ENCODE assay signal across 8 cellular contexts in genomic region chr1:28913786-28914227, GRCh38. TPM values are rescaled to one million over a fixed set of nuclear protein-coding genes. Genes with fewer than 3 reads are reported as not detected.
DNase-seq lines count a peak whose midpoint lies in the region; ATAC-seq and TF ChIP-seq lines count a peak whose summit lies in the region.

No MANE protein-coding gene starts in this region.

- no peaks in the 10 kb centered on the region for H3K9me3 Mint-ChIP-seq in central memory CD8-positive, alpha-beta T cell
- no peaks in the 10 kb centered on the region for H3K9me3 Mint-ChIP-seq in naive thymus-derived CD8-positive, alpha-beta T cell

- ATAC-seq in central memory CD8-positive, alpha-beta T cell (replicated peaks; ENCODE audit: extremely low read depth, poor library complexity, severe bottlenecking) = no peak
- peak in 1 of 2 donors; percentile 1 for ATAC-seq in naive thymus-derived CD8-positive, alpha-beta T cell

- H3K27me3 ChIP-seq in BE2C (no peaks in the 10 kb centered on the region), HUES64 (ENCODE audit: insufficient read depth, low read length) (no peaks in the 10 kb centered on the region)

- no peaks in the 10 kb centered on the region for H3K27me3 Mint-ChIP-seq in central memory CD8-positive, alpha-beta T cell
- no peaks in the 10 kb centered on the region for H3K27me3 Mint-ChIP-seq in naive thymus-derived CD8-positive, alpha-beta T cell

- no peak for TF ChIP-seq CTCF in BE2C (IDR thresholded peaks at IDR 0.05; ENCODE audit: low read depth, low read length)

- no peaks in the 10 kb centered on the region for H3K36me3 ChIP-seq in BE2C
- H3K36me3 ChIP-seq in HUES64 (ENCODE audit: insufficient read depth, low read length) = no peaks in the 10 kb centered on the region

- POLR2A ChIA-PET in naive thymus-derived CD8-positive, alpha-beta T cell (lab: Charles Lee) = interaction anchor here (0.6 to 4.7 kb wide), 22 partner anchors 11 to 544 kb away, joined by 3 to 61 read pairs (median 5); partner anchors contain the start of genes PHACTR4, SRSF4 and TAF12

- H3K4me1 Mint-ChIP-seq in central memory CD8-positive, alpha-beta T cell = peaks cover 42% of the 10 kb centered on the region
- peaks cover 25 to 45% (median 40%) of the 10 kb centered on the region in 4 donors for H3K4me1 Mint-ChIP-seq in naive thymus-derived CD8-positive, alpha-beta T cell

- DNase-seq in BE2C (no peak), DMS53 treated with DMSO at 0.1 percent for 48 hours (lab: John Stamatoyannopoulos, UW; ENCODE audit: unreplicated experiment) (no peak), NCI-H1694 (lab: John Stamatoyannopoulos, UW) (no peak), HuH-7.5 (ENCODE audit: low spot score) (no peak)
- DNase-seq in central memory CD8-positive, alpha-beta T cell (ENCODE audit: low spot score in 2 of 2) = no peak
- DNase-seq in naive thymus-derived CD8-positive, alpha-beta T cell = no peak
- DNase-seq in effector CD4-positive, alpha-beta T cell = no peak

- H3K27ac Mint-ChIP-seq in central memory CD8-positive, alpha-beta T cell (ENCODE audit: low read depth) = peak overlapping the region; percentile 83
- H3K27ac Mint-ChIP-seq in naive thymus-derived CD8-positive, alpha-beta T cell = peak overlapping the region; percentile 86 to 96 (median 93)

- peak overlapping the region; percentile 23; the same call in 1 of the 2 replicates for H3K27ac ChIP-seq in HUES64 (ENCODE audit: low read depth, low read length)

- H3K36me3 Mint-ChIP-seq in central memory CD8-positive, alpha-beta T cell (ENCODE audit: insufficient read depth) = peaks cover 9% of the 10 kb centered on the region
- H3K36me3 Mint-ChIP-seq in naive thymus-derived CD8-positive, alpha-beta T cell = peaks cover 0 to 5% (median 0%) of the 10 kb centered on the region in 3 donors

- H3K4me3 ChIP-seq in BE2C (ENCODE audit: low read depth, low read length) (peak overlapping the region; percentile 46), HUES64 (ENCODE audit: low read length) (peak overlapping the region; percentile 50)

- peak overlapping the region; percentile 95 for H3K4me3 Mint-ChIP-seq in central memory CD8-positive, alpha-beta T cell
- peak overlapping the region; percentile 81 to 99 (median 89) for H3K4me3 Mint-ChIP-seq in naive thymus-derived CD8-positive, alpha-beta T cell

- peaks cover 5% of the 10 kb centered on the region; the same call in 1 of the 2 replicates for H3K4me1 ChIP-seq in BE2C
- H3K4me1 ChIP-seq in HUES64 (ENCODE audit: insufficient read depth, low read length) = peaks cover 13% of the 10 kb centered on the region

- H3K9me3 ChIP-seq in BE2C = no peaks in the 10 kb centered on the region
- H3K9me3 ChIP-seq in HUES64 (ENCODE audit: insufficient read depth, low read depth, low read length) = no peaks in the 10 kb centered on the region

- WGBS in HUES64 = 36% methylated on average over 10 of the region's 10 CpGs

- peak overlapping the region; percentile 60 for H3K9ac ChIP-seq in HUES64 (ENCODE audit: low read depth, low read length)

RNA-seq across cellular contexts. Expression of gene EPB41, which starts 0.6 kb away (rescaled TPM):
- 24.5 TPM for polyA plus RNA-seq in BE2C (2012; ENCODE audit: insufficient read depth, insufficient read length, low read depth)
- polyA plus RNA-seq in HUES64 (2013, experiment 1 of 2) = 50.5 TPM
- 54.1 TPM for polyA plus RNA-seq in HUES64 (2013, experiment 2 of 2)
- total RNA-seq in naive thymus-derived CD8-positive, alpha-beta T cell = 100 to 1,000 TPM; 300 to 328 TPM
- 10 to 100 TPM; 84.1 to 99.9 (median 92.9) TPM for polyA plus RNA-seq in naive thymus-derived CD8-positive, alpha-beta T cell
